Comparison of ENCODE assay signal across 16 cellular contexts in the genomic region with DNA sequence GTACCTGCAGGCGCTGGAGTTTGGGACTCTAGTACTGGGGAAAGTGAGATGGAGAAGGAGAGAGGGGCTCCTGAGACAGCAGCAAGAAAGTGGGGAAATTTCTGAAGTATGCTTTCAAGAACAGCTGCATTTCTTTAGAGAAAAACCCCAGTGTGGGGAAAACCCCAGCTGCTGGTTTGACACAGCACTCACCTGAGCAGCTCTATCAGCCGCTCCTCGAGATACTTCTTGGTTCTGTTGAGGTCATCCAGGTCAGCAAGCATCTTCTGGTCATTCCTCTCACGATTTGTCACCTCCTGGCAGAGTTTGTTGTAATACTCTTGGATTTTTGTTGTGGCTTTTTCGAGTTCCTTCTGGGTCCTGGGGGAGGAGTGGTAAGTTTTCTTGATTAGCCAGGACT. TPM values are rescaled to one million over a fixed set of nuclear protein-coding genes. Genes with fewer than 3 reads are reported as not detected.
A peak's percentile ranks its signal among the peaks of the same experiment; 100 is the strongest.
DNase-seq lines count a peak whose midpoint lies in the region; ATAC-seq and FAIRE-seq lines count a peak whose summit lies in the region.
"Had no signal": no experiment of that assay in that cellular context is flagged by ENCODE, and none has a peak within 500 bp of the region (broad histone marks: within the 10 kb centered on the region; RNA-seq: fewer than 3 reads in every experiment).

No MANE protein-coding gene starts in this region.

- H3K4me3 Mint-ChIP-seq in activated T-cell treated with anti-CD3 and anti-CD28 coated beads, Interleukin-2, amount 50 U/mL, for 24 hours, result no peak overlapping the region
- H3K4me3 Mint-ChIP-seq: neural crest cell had no signal

- no peak for DNase-seq in activated T-cell treated with anti-CD3 and anti-CD28 coated beads, Interleukin-2, amount 50 U/mL, for 24 hours
- DNase-seq in activated T-cell treated with anti-CD3 and anti-CD28 coated beads for 4 hours, result no peak
- DNase-seq in GM19239 (ENCODE audit: insufficient read length, low spot score), result peak; percentile 16
- no peak for DNase-seq in mesenchymal stem cell
- no peak for DNase-seq in AG20443 (ENCODE audit: low spot score)
- no peak for DNase-seq in iPS-NIHi7 (ENCODE audit: extremely low spot score)
- DNase-seq: body of pancreas, DND-41, H7, heart left ventricle, NCI-H2029, small intestine had no signal

- no peak overlapping the region for H3K4ac ChIP-seq in mesenchymal stem cell (ENCODE audit: low read depth in 1 of 2, low read length in 2 of 2)

- H3K27me3 ChIP-seq in mesenchymal stem cell (ENCODE audit: control insufficient read depth in 1 of 2, insufficient read depth in 1 of 2, low read length in 2 of 2), result no peaks in the 10 kb centered on the region
- H3K27me3 ChIP-seq: body of pancreas, heart left ventricle had no signal

- H3K4me2 ChIP-seq in mesenchymal stem cell (ENCODE audit: low read length, poor library complexity, severe bottlenecking), result no peak overlapping the region

- H3K4me1 ChIP-seq in mesenchymal stem cell (ENCODE audit: control insufficient read depth, insufficient read depth, low read depth, low read length), result peaks cover 15% of the 10 kb centered on the region
- H3K4me1 ChIP-seq: body of pancreas had no signal

- H3K27ac Mint-ChIP-seq in activated T-cell treated with anti-CD3 and anti-CD28 coated beads, Interleukin-2, amount 50 U/mL, for 24 hours, result peak overlapping the region; percentile 54

- H2AK5ac ChIP-seq in mesenchymal stem cell (ENCODE audit: low read length, severe bottlenecking), result no peak overlapping the region

- peak overlapping the region; percentile 31 for H2BK15ac ChIP-seq in mesenchymal stem cell (ENCODE audit: low read depth, poor library complexity, severe bottlenecking)

- H3K9ac ChIP-seq in mesenchymal stem cell (ENCODE audit: low read length), result no peak overlapping the region

- H4K91ac ChIP-seq in mesenchymal stem cell (ENCODE audit: low read length), result no peak overlapping the region

- no peak overlapping the region for H3K14ac ChIP-seq in mesenchymal stem cell (ENCODE audit: low read length in 2 of 2)

- no peaks in the 10 kb centered on the region for H3K9me3 Mint-ChIP-seq in activated T-cell treated with anti-CD3 and anti-CD28 coated beads, Interleukin-2, amount 50 U/mL, for 24 hours
- H3K9me3 Mint-ChIP-seq: neural crest cell had no signal

- no peak overlapping the region for H2AFZ ChIP-seq in mesenchymal stem cell (ENCODE audit: low read depth, low read length)

- H3K36me3 Mint-ChIP-seq in activated T-cell treated with anti-CD3 and anti-CD28 coated beads, Interleukin-2, amount 50 U/mL, for 24 hours (ENCODE audit: low read depth), result peaks cover 100% of the 10 kb centered on the region

- H3K79me1 ChIP-seq in mesenchymal stem cell (replicated peaks; ENCODE audit: low read length, poor library complexity, severe bottlenecking), result peaks cover 9% of the 10 kb centered on the region

- no peak overlapping the region for H3K27ac ChIP-seq in mesenchymal stem cell (ENCODE audit: low read length, poor library complexity, severe bottlenecking)
- H3K27ac ChIP-seq: body of pancreas, heart left ventricle had no signal

- WGBS in mesenchymal stem cell, result 92% methylated on average over 5 of the region's 5 CpGs

- peaks cover 7% of the 10 kb centered on the region for H3K9me3 ChIP-seq in mesenchymal stem cell (ENCODE audit: control insufficient read depth, low read length)
- H3K9me3 ChIP-seq: body of pancreas, heart left ventricle had no signal

- peaks cover 62% of the 10 kb centered on the region for H3K4me1 Mint-ChIP-seq in activated T-cell treated with anti-CD3 and anti-CD28 coated beads, Interleukin-2, amount 50 U/mL, for 24 hours (ENCODE audit: low read depth)
- H3K4me1 Mint-ChIP-seq: neural crest cell had no signal

- H4K8ac ChIP-seq in mesenchymal stem cell (ENCODE audit: low read length), result no peak overlapping the region

- H2BK5ac ChIP-seq in mesenchymal stem cell (ENCODE audit: low read depth, low read length, poor library complexity, severe bottlenecking), result no peak overlapping the region

- no peak overlapping the region for H3K18ac ChIP-seq in mesenchymal stem cell (ENCODE audit: low read depth in 1 of 2, low read length in 2 of 2)

- H3K36me3 ChIP-seq in mesenchymal stem cell (ENCODE audit: control insufficient read depth in 1 of 2, insufficient read depth in 2 of 2, low read depth in 1 of 2, low read length in 2 of 2), result peaks cover 74 to 100% of the 10 kb centered on the region in 2 experiments

- FAIRE-seq in GM19239 (lab: Jason Lieb, UNC), result peak; percentile 83
- FAIRE-seq: endometrium, small intestine had no signal

- H3K4me3 ChIP-seq in mesenchymal stem cell (ENCODE audit: insufficient read depth in 1 of 2, low read depth in 1 of 2, low read length in 2 of 2), result no peak overlapping the region
- H3K4me3 ChIP-seq: body of pancreas, heart left ventricle had no signal

- H2BK120ac ChIP-seq in mesenchymal stem cell (ENCODE audit: low read depth, low read length), result no peak overlapping the region

- no peak overlapping the region for H2BK12ac ChIP-seq in mesenchymal stem cell (ENCODE audit: low read length in 2 of 2)

- no peaks in the 10 kb centered on the region for H3K27me3 Mint-ChIP-seq in activated T-cell treated with anti-CD3 and anti-CD28 coated beads, Interleukin-2, amount 50 U/mL, for 24 hours

- peak; percentile 72 for ATAC-seq in HG03095 (IDR thresholded peaks at IDR 0.05; ENCODE audit: unreplicated experiment)
- no peak for ATAC-seq in HG03469 (IDR thresholded peaks at IDR 0.05; ENCODE audit: unreplicated experiment)
- ATAC-seq: body of pancreas, heart left ventricle had no signal

- H3K23ac ChIP-seq in mesenchymal stem cell (ENCODE audit: low read length in 2 of 2), result no peak overlapping the region

RNA-seq across cellular contexts. Expression of a gene that starts 18.8 kb away (rescaled TPM):
- polyA plus RNA-seq in mesenchymal stem cell (2013, experiment 1 of 2), result not detected
- polyA plus RNA-seq in mesenchymal stem cell (2013, experiment 2 of 2), result not detected

RNA-seq across cellular contexts. Expression of a gene that starts 33.6 kb away (rescaled TPM):
- polyA plus RNA-seq in mesenchymal stem cell (2013, experiment 1 of 2), result 20.3 TPM
- 19.9 TPM for polyA plus RNA-seq in mesenchymal stem cell (2013, experiment 2 of 2)
